Comparison of ENCODE assay signal across 23 cellular contexts in the genomic region with DNA sequence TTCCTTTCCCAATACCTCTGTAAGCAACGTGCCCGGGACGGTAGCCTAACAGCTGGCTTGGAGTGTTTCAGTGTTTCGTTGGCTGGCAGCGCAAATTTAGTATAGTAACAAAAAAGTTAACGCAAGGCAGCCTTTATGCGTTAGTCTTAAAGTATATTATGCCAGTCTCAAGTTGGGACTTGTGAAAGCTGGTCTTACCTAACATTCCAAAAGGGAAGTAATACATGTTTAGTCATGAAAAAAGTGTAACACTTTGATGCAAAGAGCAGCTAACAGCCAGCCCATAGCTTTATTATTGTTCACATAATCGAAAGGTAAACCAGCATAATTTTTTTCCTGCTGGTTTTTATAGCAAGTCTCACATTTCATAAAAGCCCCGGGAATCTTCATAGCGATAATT. TPM values are rescaled to one million over a fixed set of nuclear protein-coding genes. Genes with fewer than 3 reads are reported as not detected.
DNase-seq lines count a peak whose midpoint lies in the region; ATAC-seq, FAIRE-seq and TF ChIP-seq lines count a peak whose summit lies in the region.
"Had no signal": no experiment of that assay in that cellular context is flagged by ENCODE, and none has a peak within 500 bp of the region (broad histone marks: within the 10 kb centered on the region; RNA-seq: fewer than 3 reads in every experiment).

No MANE protein-coding gene starts in this region.

- POLR2A ChIA-PET in Caco-2 (lab: Charles Lee): no interaction called here

- H3K4me2 ChIP-seq in GM23338: no peak overlapping the region

- H3K27ac ChIP-seq in GM23338 (ENCODE audit: low read depth): no peak overlapping the region
- H3K27ac ChIP-seq: sigmoid colon had no signal

- no peak overlapping the region for H2AFZ ChIP-seq in GM23338

- H3K4me3 Mint-ChIP-seq in GM23338 (no peak overlapping the region), mesothelial cell of epicardium (no peak overlapping the region), Caco-2 (ENCODE audit: unreplicated experiment) (no peak overlapping the region)
- H3K4me3 Mint-ChIP-seq: activated CD4-positive, alpha-beta memory T cell treated with anti-CD3 and anti-CD28 coated beads for 36 hours; T-helper 1 cell treated with Interleukin-12 subunit alpha and Interleukin-12 subunit beta and Interleukin-4 antibody, amounts not matched to agents 30 μg/mL and 1 μg/mL, for 36 hours had no signal

- H3K9me3 Mint-ChIP-seq in GM23338 (no peaks in the 10 kb centered on the region), mesothelial cell of epicardium (peaks cover 7% of the 10 kb centered on the region), Caco-2 (ENCODE audit: unreplicated experiment) (no peaks in the 10 kb centered on the region)
- H3K9me3 Mint-ChIP-seq: activated CD4-positive, alpha-beta memory T cell treated with anti-CD3 and anti-CD28 coated beads for 36 hours; T-helper 1 cell treated with Interleukin-12 subunit alpha and Interleukin-12 subunit beta and Interleukin-4 antibody, amounts not matched to agents 30 μg/mL and 1 μg/mL, for 36 hours had no signal

- H3K27me3 Mint-ChIP-seq in GM23338 (ENCODE audit: insufficient read depth, low read depth, poor library complexity) (no peaks in the 10 kb centered on the region), mesothelial cell of epicardium (ENCODE audit: low read depth) (no peaks in the 10 kb centered on the region), Caco-2 (ENCODE audit: insufficient read depth, unreplicated experiment) (no peaks in the 10 kb centered on the region)

- peak; percentile 28 for DNase-seq in GM23338 (ENCODE audit: low spot score)
- peak; percentile 51 for DNase-seq in MV-4-11 (lab: John Stamatoyannopoulos, UW)
- DNase-seq in bronchial epithelial cell (ENCODE audit: low read depth): peak; percentile 98
- no peak for DNase-seq in mesothelial cell of epicardium (ENCODE audit: low spot score in 2 of 2, unreplicated experiment in 2 of 2)
- DNase-seq in RPMI8226: no peak
- no peak for DNase-seq in Caco-2
- DNase-seq in T1000 (lab: John Stamatoyannopoulos, UW): no peak
- DNase-seq: activated CD4-positive, alpha-beta memory T cell treated with anti-CD3 and anti-CD28 coated beads for 36 hours; activated T-cell treated with anti-CD3 and anti-CD28 coated beads, Interleukin-2, amount 50 U/mL, for 1 hour; Calu3; sigmoid colon; stimulated activated CD4-positive, alpha-beta T cell treated with anti-CD3 and anti-CD28 coated beads, Interleukin-4, amount 100 ng/mL, for 1 hour had no signal

- no peak overlapping the region for H3K27ac Mint-ChIP-seq in GM23338
- H3K27ac Mint-ChIP-seq in mesothelial cell of epicardium: peak overlapping the region; percentile 89
- H3K27ac Mint-ChIP-seq in Caco-2 (ENCODE audit: unreplicated experiment): no peak overlapping the region
- H3K27ac Mint-ChIP-seq: activated CD4-positive, alpha-beta memory T cell treated with anti-CD3 and anti-CD28 coated beads for 36 hours; T-helper 1 cell treated with Interleukin-12 subunit alpha and Interleukin-12 subunit beta and Interleukin-4 antibody, amounts not matched to agents 30 μg/mL and 1 μg/mL, for 36 hours had no signal

- no peak for TF ChIP-seq CTCF in GM23338 (conservative IDR thresholded peaks at IDR 0.05; ENCODE audit: low read depth in 2 of 2)
- TF ChIP-seq CTCF in bronchial epithelial cell (IDR thresholded peaks at IDR 0.05; ENCODE audit: insufficient read depth, low read length, severe bottlenecking): no peak
- TF ChIP-seq CTCF in mesothelial cell of epicardium (IDR thresholded peaks at IDR 0.05; ENCODE audit: unreplicated experiment): no peak
- TF ChIP-seq CTCF in Caco-2 (IDR thresholded peaks at IDR 0.05; ENCODE audit: insufficient read depth in 1 of 2, low read depth in 1 of 2, low read length in 1 of 2, severe bottlenecking in 1 of 2, unreplicated experiment in 1 of 2): no peak

- H3K36me3 Mint-ChIP-seq in GM23338 (ENCODE audit: low read depth) (peaks cover 4% of the 10 kb centered on the region; the same call in 1 of the 3 replicates), mesothelial cell of epicardium (peaks cover 9% of the 10 kb centered on the region), Caco-2 (ENCODE audit: insufficient read depth, unreplicated experiment) (no peaks in the 10 kb centered on the region)
- H3K36me3 Mint-ChIP-seq: activated CD4-positive, alpha-beta memory T cell treated with anti-CD3 and anti-CD28 coated beads for 36 hours had no signal

- H3K4me1 ChIP-seq in GM23338 (ENCODE audit: insufficient read depth) (peaks cover 33% of the 10 kb centered on the region), Caco-2 (no peaks in the 10 kb centered on the region)
- H3K4me1 ChIP-seq: sigmoid colon had no signal

- no peaks in the 10 kb centered on the region for H3K79me2 ChIP-seq in GM23338 (replicated peaks; ENCODE audit: insufficient read depth)

- BruUV-seq in Caco-2 (replicated peaks; lab: Mats Ljungman, UMichigan): no TSS peak

- no peaks in the 10 kb centered on the region for H3K36me3 ChIP-seq in GM23338 (ENCODE audit: insufficient read depth)
- H3K36me3 ChIP-seq in bronchial epithelial cell (ENCODE audit: control insufficient read depth, insufficient read depth, low read length): no peaks in the 10 kb centered on the region
- no peaks in the 10 kb centered on the region for H3K36me3 ChIP-seq in Caco-2 (ENCODE audit: control insufficient read depth, insufficient read depth, low read length)
- H3K36me3 ChIP-seq: sigmoid colon had no signal

- H3K4me1 Mint-ChIP-seq in GM23338 (peaks cover 38% of the 10 kb centered on the region), mesothelial cell of epicardium (peaks cover 55% of the 10 kb centered on the region), Caco-2 (ENCODE audit: low read depth, unreplicated experiment) (peaks cover 12% of the 10 kb centered on the region)

- H3K9me3 ChIP-seq in Caco-2: no peaks in the 10 kb centered on the region
- H3K9me3 ChIP-seq: sigmoid colon had no signal

- H4K20me1 ChIP-seq in GM23338 (replicated peaks; ENCODE audit: insufficient read depth): no peaks in the 10 kb centered on the region

- intact Hi-C loops in Caco-2 (cut with micrococcal nuclease; ENCODE audit: unreplicated experiment): no loop called here

- no peaks in the 10 kb centered on the region for H3K27me3 ChIP-seq in GM23338 (ENCODE audit: insufficient read depth)
- H3K27me3 ChIP-seq in bronchial epithelial cell (ENCODE audit: control insufficient read depth, insufficient read depth, low read length): no peaks in the 10 kb centered on the region
- H3K27me3 ChIP-seq in Caco-2 (replicated peaks; ENCODE audit: control insufficient read depth, insufficient read depth, low read length): no peaks in the 10 kb centered on the region
- H3K27me3 ChIP-seq: sigmoid colon had no signal

- ATAC-seq in GM23338 (no peak), HG03342 (IDR thresholded peaks at IDR 0.05; ENCODE audit: unreplicated experiment) (no peak)
- ATAC-seq: left lobe of liver, Right ventricle myocardium inferior had no signal

- FAIRE-seq in bronchial epithelial cell (lab: Jason Lieb, UNC): no peak
- FAIRE-seq: colon, endometrium had no signal

- CTCF ChIA-PET in Caco-2 (lab: Charles Lee): no interaction called here

- H3F3A ChIP-seq in GM23338 (replicated peaks; ENCODE audit: low read depth): no peaks in the 10 kb centered on the region

- no peak overlapping the region for H3K4me3 ChIP-seq in GM23338
- no peak overlapping the region for H3K4me3 ChIP-seq in bronchial epithelial cell (ENCODE audit: low read depth, low read length)
- no peak overlapping the region for H3K4me3 ChIP-seq in Caco-2 (ENCODE audit: low read depth, low read length)
- H3K4me3 ChIP-seq: sigmoid colon had no signal

- H3K9me2 ChIP-seq in GM23338 (ENCODE audit: insufficient read depth): peaks cover 3% of the 10 kb centered on the region; the same call in 1 of the 2 replicates

TF ChIP-seq in GM23338, 12 proteins besides CTCF, POLR2A, EP300 and RAD21 (continues in another document):
- TF ChIP-seq, protein P1, sequence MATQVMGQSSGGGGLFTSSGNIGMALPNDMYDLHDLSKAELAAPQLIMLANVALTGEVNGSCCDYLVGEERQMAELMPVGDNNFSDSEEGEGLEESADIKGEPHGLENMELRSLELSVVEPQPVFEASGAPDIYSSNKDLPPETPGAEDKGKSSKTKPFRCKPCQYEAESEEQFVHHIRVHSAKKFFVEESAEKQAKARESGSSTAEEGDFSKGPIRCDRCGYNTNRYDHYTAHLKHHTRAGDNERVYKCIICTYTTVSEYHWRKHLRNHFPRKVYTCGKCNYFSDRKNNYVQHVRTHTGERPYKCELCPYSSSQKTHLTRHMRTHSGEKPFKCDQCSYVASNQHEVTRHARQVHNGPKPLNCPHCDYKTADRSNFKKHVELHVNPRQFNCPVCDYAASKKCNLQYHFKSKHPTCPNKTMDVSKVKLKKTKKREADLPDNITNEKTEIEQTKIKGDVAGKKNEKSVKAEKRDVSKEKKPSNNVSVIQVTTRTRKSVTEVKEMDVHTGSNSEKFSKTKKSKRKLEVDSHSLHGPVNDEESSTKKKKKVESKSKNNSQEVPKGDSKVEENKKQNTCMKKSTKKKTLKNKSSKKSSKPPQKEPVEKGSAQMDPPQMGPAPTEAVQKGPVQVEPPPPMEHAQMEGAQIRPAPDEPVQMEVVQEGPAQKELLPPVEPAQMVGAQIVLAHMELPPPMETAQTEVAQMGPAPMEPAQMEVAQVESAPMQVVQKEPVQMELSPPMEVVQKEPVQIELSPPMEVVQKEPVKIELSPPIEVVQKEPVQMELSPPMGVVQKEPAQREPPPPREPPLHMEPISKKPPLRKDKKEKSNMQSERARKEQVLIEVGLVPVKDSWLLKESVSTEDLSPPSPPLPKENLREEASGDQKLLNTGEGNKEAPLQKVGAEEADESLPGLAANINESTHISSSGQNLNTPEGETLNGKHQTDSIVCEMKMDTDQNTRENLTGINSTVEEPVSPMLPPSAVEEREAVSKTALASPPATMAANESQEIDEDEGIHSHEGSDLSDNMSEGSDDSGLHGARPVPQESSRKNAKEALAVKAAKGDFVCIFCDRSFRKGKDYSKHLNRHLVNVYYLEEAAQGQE (IDR thresholded peaks at IDR 0.05; ENCODE audit: unreplicated experiment): no peak

RNA-seq across cellular contexts. Expression of a gene that starts 2.3 kb away (rescaled TPM):
- not detected in 2 replicates for total RNA-seq in GM23338 (2014; rRNA removed; shearing (Covaris generic))
- 0.21 TPM in 1 of 2 replicates, not detected in the other for polyA plus RNA-seq in GM23338 (2016; fragmentation: Nextera tagmentation; extraction: Ambion mirVana)
- total RNA-seq in bronchial epithelial cell: 56.9 and 64.5 TPM in 2 replicates
- total RNA-seq in mesothelial cell of epicardium: 2.9 to 3.3 TPM (median 3.2 TPM) in 3 replicates
- 0.18 and 0.28 TPM in 2 replicates for total RNA-seq in Caco-2 (2022)
- total RNA-seq: left lobe of liver, LHCN-M2, myocyte, osteocyte, Right ventricle myocardium inferior, sigmoid colon had no signal

RNA-seq across cellular contexts. Expression of a gene that starts 10.4 kb away (rescaled TPM):
- not detected in 2 replicates for total RNA-seq in GM23338 (2014; rRNA removed; shearing (Covaris generic))
- polyA plus RNA-seq in GM23338 (2016; fragmentation: Nextera tagmentation; extraction: Ambion mirVana): 0.38 and 0.68 TPM in 2 replicates
- total RNA-seq in bronchial epithelial cell (not detected in 2 replicates), mesothelial cell of epicardium (not detected in 3 replicates), Caco-2 (2022) (not detected in 2 replicates)
- total RNA-seq: activated CD4-positive, alpha-beta memory T cell treated with anti-CD3 and anti-CD28 coated beads for 36 hours; activated naive CD4-positive, alpha-beta T cell treated with anti-CD3 and anti-CD28 coated beads, Interleukin-2, amount 50 U/mL, for 72 hours; Calu3; HT1080; LHCN-M2; myocyte; osteocyte had no signal

RNA-seq across cellular contexts. Expression of a gene that starts 40.6 kb away (rescaled TPM):
- total RNA-seq in GM23338 (2014; rRNA removed; shearing (Covaris generic)): not detected in 2 replicates
- polyA plus RNA-seq in GM23338 (2016; fragmentation: Nextera tagmentation; extraction: Ambion mirVana): 0.95 and 1.2 TPM in 2 replicates
- total RNA-seq in bronchial epithelial cell (under 0.01 TPM in 1 of 2 replicates, not detected in the other), mesothelial cell of epicardium (0.11 TPM in 1 of 3 replicates, not detected in the others), Caco-2 (2022) (not detected in 2 replicates)
- total RNA-seq: Calu3, HT1080, left lobe of liver, LHCN-M2, myocyte, osteocyte had no signal

Comparison
In these comparisons a context has a peak if more than half of its experiments do, and no peak if none do; other contexts are left out.
1. DNase-seq: peak in GM23338 (single experiment), MV-4-11 (single experiment) and bronchial epithelial cell (single experiment); none in mesothelial cell of epicardium (0 of 2), RPMI8226 (single experiment), Caco-2 (0 of 2) and T1000 (single experiment).
2. RNA of a gene that starts 2.3 kb away (total RNA-seq): 56.9 to 64.5 TPM in bronchial epithelial cell; 2.9 to 3.3 TPM in mesothelial cell of epicardium, 0.18 to 0.28 TPM in Caco-2 and not detected in GM23338; every median in the first group is over 10 times any median in the second.